Comparison of ENCODE assay signal across 15 cellular contexts in genomic region chr9:113138760-113139159, GRCh38. TPM values are rescaled to one million over a fixed set of nuclear protein-coding genes. Genes with fewer than 3 reads are reported as not detected.
DNase-seq lines count a peak whose midpoint lies in the region; ATAC-seq and TF ChIP-seq lines count a peak whose summit lies in the region.
"Had no signal": no experiment of that assay in that cellular context is flagged by ENCODE, and none has a peak within 500 bp of the region (broad histone marks: within the 10 kb centered on the region; RNA-seq: fewer than 3 reads in every experiment).

No MANE protein-coding gene starts in this region.

- H3K27ac ChIP-seq in caudate nucleus (ENCODE audit: low read depth, low read length), result peak overlapping the region; percentile 97
- H3K27ac ChIP-seq in dorsolateral prefrontal cortex, result peak overlapping the region; percentile 65 to 100 (median 98)
- peak overlapping the region; percentile 100 for H3K27ac ChIP-seq in parathyroid adenoma
- H3K27ac ChIP-seq in SK-N-SH (ENCODE audit: low read depth in 2 of 2, low read length in 1 of 2), result no peak overlapping the region
- H3K27ac ChIP-seq: BLaER1 had no signal

- CTCF ChIA-PET in SK-N-SH (lab: Yijun Ruan, JAX), result interaction anchor here (1.5 kb wide), 1 partner anchor 26 kb away, joined by 4 read pairs; no protein-coding TSS in a partner anchor

- 25% methylated on average over 3 of the region's 3 CpGs for WGBS in SK-N-SH (ENCODE audit: low lambda C conversion rate)

- no peak for DNase-seq in caudate nucleus (lab: John Stamatoyannopoulos, UW)
- no peak for DNase-seq in dorsolateral prefrontal cortex
- DNase-seq in SK-N-SH, result no peak
- DNase-seq in activated CD8-positive, alpha-beta memory T cell treated with anti-CD3 and anti-CD28 coated beads, Interleukin-2, amount 50 U/mL, for 48 hours, result no peak
- no peak for DNase-seq in sciatic nerve (ENCODE audit: low spot score)
- DNase-seq: Caco-2; CD4-positive, CD25-positive, alpha-beta regulatory T cell; CD8-positive, alpha-beta T cell; DMS153; DND-41; GOT3; HFFc6 had no signal

- H3K4me2 ChIP-seq in parathyroid adenoma (ENCODE audit: low read length), result peak overlapping the region; percentile 28
- no peak overlapping the region for H3K4me2 ChIP-seq in SK-N-SH
- H3K4me2 ChIP-seq: BLaER1 had no signal

- TF ChIP-seq RAD21 in SK-N-SH (IDR thresholded peaks at IDR 0.05; ENCODE audit: low read length), result no peak

- H4K20me1 ChIP-seq in SK-N-SH (ENCODE audit: insufficient read depth), result no peaks in the 10 kb centered on the region
- H4K20me1 ChIP-seq: BLaER1 had no signal

- H2AFZ ChIP-seq in parathyroid adenoma (no peak overlapping the region), SK-N-SH (ENCODE audit: low read depth) (no peak overlapping the region)

- intact Hi-C loops in dorsolateral prefrontal cortex (cut with DNase I), result no loop called here
- intact Hi-C loops in sciatic nerve (cut with DNase I), result no loop called here

- H3K79me2 ChIP-seq in parathyroid adenoma (no peaks in the 10 kb centered on the region), SK-N-SH (ENCODE audit: insufficient read depth) (no peaks in the 10 kb centered on the region)

- POLR2A ChIA-PET in SK-N-SH (lab: Yijun Ruan, JAX), result no interaction called here

- H3K36me3 ChIP-seq in parathyroid adenoma (ENCODE audit: control insufficient read depth, insufficient read depth, low read length) (no peaks in the 10 kb centered on the region), SK-N-SH (replicated peaks in 1 of 2; ENCODE audit: control insufficient read depth in 1 of 2, insufficient read depth in 2 of 2, low read length in 1 of 2) (no peaks in the 10 kb centered on the region)
- H3K36me3 ChIP-seq: BLaER1, HAP-1 had no signal

- H3K4me1 ChIP-seq in parathyroid adenoma (peaks cover 50% of the 10 kb centered on the region), SK-N-SH (ENCODE audit: control insufficient read depth in 1 of 2, insufficient read depth in 2 of 2, low read depth in 1 of 2, low read length in 1 of 2) (no peaks in the 10 kb centered on the region)
- H3K4me1 ChIP-seq: BLaER1, HAP-1 had no signal

- H3K9me2 ChIP-seq in SK-N-SH, result no peaks in the 10 kb centered on the region

- no peaks in the 10 kb centered on the region for H3F3A ChIP-seq in SK-N-SH (replicated peaks; ENCODE audit: insufficient read depth)

- H3K27me3 ChIP-seq in dorsolateral prefrontal cortex (no peaks in the 10 kb centered on the region), parathyroid adenoma (ENCODE audit: control insufficient read depth, insufficient read depth, low read length) (no peaks in the 10 kb centered on the region), SK-N-SH (ENCODE audit: insufficient read depth) (no peaks in the 10 kb centered on the region; the same call in 1 of the 2 replicates)
- H3K27me3 ChIP-seq: BLaER1 had no signal

- ATAC-seq in sciatic nerve, result no peak
- ATAC-seq: CD8-positive, alpha-beta T cell had no signal

- no peak overlapping the region for H3K4me3 ChIP-seq in dorsolateral prefrontal cortex
- H3K4me3 ChIP-seq in parathyroid adenoma (ENCODE audit: low read depth, low read length), result no peak overlapping the region
- H3K4me3 ChIP-seq in SK-N-SH (ENCODE audit: low read depth in 2 of 2, low read length in 1 of 2), result no peak overlapping the region
- H3K4me3 ChIP-seq: BLaER1, HAP-1 had no signal

- no peaks in the 10 kb centered on the region for H3K9me3 ChIP-seq in parathyroid adenoma (ENCODE audit: control insufficient read depth, low read length)
- no peaks in the 10 kb centered on the region for H3K9me3 ChIP-seq in SK-N-SH
- H3K9me3 ChIP-seq: BLaER1, Caco-2, HAP-1 had no signal

- TF ChIP-seq EP300 in SK-N-SH (IDR thresholded peaks at IDR 0.05; ENCODE audit: borderline replicate concordance in 1 of 2, low read depth in 1 of 2, low read length in 1 of 2), result no peak

- TF ChIP-seq CTCF in dorsolateral prefrontal cortex (IDR thresholded peaks at IDR 0.05 in 54 of 56, conservative IDR thresholded peaks at IDR 0.05 in 2 of 56; ENCODE audit: low read depth in 1 of 56, partially characterized antibody in 56 of 56) (no peak), parathyroid adenoma (IDR thresholded peaks at IDR 0.05) (no peak), SK-N-SH (IDR thresholded peaks at IDR 0.05) (no peak)

- no peak overlapping the region for H3K9ac ChIP-seq in parathyroid adenoma
- no peak overlapping the region for H3K9ac ChIP-seq in SK-N-SH
- H3K9ac ChIP-seq: BLaER1 had no signal

TF ChIP-seq in SK-N-SH, 30 proteins besides CTCF, POLR2A, EP300 and RAD21:
- TF ChIP-seq YY1 (IDR thresholded peaks at IDR 0.05; ENCODE audit: low read depth), result no peak
- no peak for TF ChIP-seq TEAD4 (IDR thresholded peaks at IDR 0.05; ENCODE audit: borderline replicate concordance, insufficient read depth)
- TF ChIP-seq ELF1 (IDR thresholded peaks at IDR 0.05), result no peak
- TF ChIP-seq FOXM1 (IDR thresholded peaks at IDR 0.05; ENCODE audit: low read depth), result no peak
- no peak for TF ChIP-seq MEF2A (IDR thresholded peaks at IDR 0.05; ENCODE audit: borderline replicate concordance, low read depth)

RNA-seq across cellular contexts. Expression of gene SLC31A2, which starts 12.0 kb away (rescaled TPM):
- total RNA-seq in dorsolateral prefrontal cortex, result 100 to 1,000 TPM in 7 of 120 experiments, 10 to 100 TPM in 113; 10.6 to 211 (median 43.4) TPM
- 6.4 and 8.5 TPM in 2 replicates for polyA plus RNA-seq in SK-N-SH (2012; rRNA removed)
- polyA plus RNA-seq in SK-N-SH (2012; cell fraction: cytosol; rRNA removed), result 5.6 and 6.6 TPM in 2 replicates
- polyA plus RNA-seq in SK-N-SH (2012; cell fraction: nucleus; rRNA removed), result 3.4 and 4.2 TPM in 2 replicates
- 11.6 TPM for total RNA-seq in sciatic nerve

Comparison
In these comparisons a context has a peak if more than half of its experiments do, and no peak if none do; other contexts are left out.
1. H3K27ac ChIP-seq: peak in caudate nucleus (single experiment), dorsolateral prefrontal cortex (59 of 59) and parathyroid adenoma (single experiment); none in SK-N-SH (0 of 2).